25 cellular contexts compared by ENCODE assay signal in genomic region chr9:69074801-69075200, GRCh38.
"Had no signal": no experiment of that assay in that cellular context is flagged by ENCODE, and none has a peak within 500 bp of the region (broad histone marks: within the 10 kb centered on the region; RNA-seq: fewer than 3 reads in every experiment).

No MANE protein-coding gene starts in this region.

- H3K4me3 ChIP-seq: colonic mucosa, gastrocnemius medialis, heart left ventricle, hepatocyte, lower lobe of right lung had no signal

- DNase-seq: cerebellar nuclear complex; colonic mucosa; cortex of kidney; effector CD8-positive, alpha-beta T cell; effector memory CD8-positive, alpha-beta T cell; endodermal cell; erythroblast; foreskin fibroblast; foreskin melanocyte; gastrocnemius medialis; heart left ventricle; hypothalamus; immature natural killer cell; islet precursor cell; kidney; kidney glomerular epithelial cell; left colon; left ventricle myocardium superior; lower lobe of right lung; mesendoderm; midbrain had no signal

- H3K9me3 ChIP-seq: colonic mucosa, gastrocnemius medialis, heart left ventricle, lower lobe of right lung had no signal

- H3K36me3 ChIP-seq: colonic mucosa, gastrocnemius medialis, lower lobe of right lung had no signal

- H3K27ac ChIP-seq: colonic mucosa, epithelial cell of prostate, gastrocnemius medialis, hepatocyte, lower lobe of right lung had no signal

- H3K4me1 ChIP-seq: colonic mucosa, gastrocnemius medialis, lower lobe of right lung had no signal

- ATAC-seq: effector memory CD8-positive, alpha-beta T cell; esophagus mucosa; gastrocnemius medialis; heart left ventricle; left colon; left lobe of liver; left ventricle myocardium superior had no signal

- H3K27me3 ChIP-seq: colonic mucosa, gastrocnemius medialis, heart left ventricle, hepatocyte had no signal
